ENCODE assay signal across 20 cellular contexts in the genomic region with DNA sequence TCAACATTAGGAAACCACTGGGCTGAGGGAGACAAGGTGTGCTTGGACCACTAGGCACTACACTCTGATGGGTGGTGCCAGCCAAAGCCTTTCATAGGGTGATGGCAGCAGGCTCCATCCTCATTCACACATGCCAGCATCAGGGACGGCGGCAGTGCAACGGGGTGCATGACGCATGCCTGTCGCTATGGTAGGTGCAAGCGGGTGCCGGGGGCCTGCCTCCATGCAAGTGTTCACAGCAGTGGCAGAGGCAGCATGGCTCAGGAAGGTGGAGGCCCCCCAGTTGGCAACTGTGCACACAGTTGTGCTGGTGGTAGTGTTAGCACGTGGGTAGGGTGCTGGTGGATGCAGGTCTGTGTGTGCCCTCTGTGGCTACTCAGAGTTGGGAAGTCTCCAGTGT.
DNase-seq lines count a peak whose midpoint lies in the region; ATAC-seq and TF ChIP-seq lines count a peak whose summit lies in the region.
"Had no signal": no experiment of that assay in that cellular context is flagged by ENCODE, and none has a peak within 500 bp of the region (broad histone marks: within the 10 kb centered on the region; RNA-seq: fewer than 3 reads in every experiment).

No MANE protein-coding gene starts in this region.

- H3K4me3 ChIP-seq in mesenchymal stem cell (ENCODE audit: insufficient read depth in 1 of 2, low read depth in 1 of 2, low read length in 2 of 2), result no peak overlapping the region
- no peak overlapping the region for H3K4me3 ChIP-seq in upper lobe of right lung
- H3K4me3 ChIP-seq: A549; BLaER1 treated with 17β-estradiol and CSF1 and Interleukin-3, amounts not matched to agents 10 nM and 100 nM; GM23248 had no signal

- TF ChIP-seq CTCF in upper lobe of right lung (IDR thresholded peaks at IDR 0.05), result no peak

- no peak overlapping the region for H3K4ac ChIP-seq in mesenchymal stem cell (ENCODE audit: low read depth in 1 of 2, low read length in 2 of 2)

- H3K4me1 ChIP-seq in mesenchymal stem cell (ENCODE audit: control insufficient read depth, insufficient read depth, low read depth, low read length) (no peaks in the 10 kb centered on the region), upper lobe of right lung (no peaks in the 10 kb centered on the region)
- H3K4me1 ChIP-seq: A549; BE2C; BLaER1 treated with 17β-estradiol and CSF1 and Interleukin-3, amounts not matched to agents 10 nM and 100 nM had no signal

- no peak overlapping the region for H3K27ac ChIP-seq in mesenchymal stem cell (ENCODE audit: low read length, poor library complexity, severe bottlenecking)
- no peak overlapping the region for H3K27ac ChIP-seq in upper lobe of right lung
- H3K27ac ChIP-seq: A549; BLaER1 treated with 17β-estradiol and CSF1 and Interleukin-3, amounts not matched to agents 10 nM and 100 nM; GM23248 had no signal

- no peak overlapping the region for H2AK5ac ChIP-seq in mesenchymal stem cell (ENCODE audit: low read length, severe bottlenecking)

- no peak for DNase-seq in left lobe of liver (ENCODE audit: low spot score)
- no peak for DNase-seq in mesenchymal stem cell
- DNase-seq in sciatic nerve (ENCODE audit: low spot score), result no peak
- DNase-seq in upper lobe of right lung, result no peak
- no peak for DNase-seq in CD1c-positive myeloid dendritic cell (ENCODE audit: extremely low spot score)
- no peak for DNase-seq in NCI-H2171 (lab: John Stamatoyannopoulos, UW)
- DNase-seq: 8988T; ACHN; AML-193; BE2C; Calu3; CD4-positive, alpha-beta memory T cell; COR-L47; DND-41; GM23248; H7; HCEC 1CT had no signal

- no peaks in the 10 kb centered on the region for H3K27me3 ChIP-seq in mesenchymal stem cell (ENCODE audit: control insufficient read depth in 1 of 2, insufficient read depth in 1 of 2, low read length in 2 of 2)
- no peaks in the 10 kb centered on the region for H3K27me3 ChIP-seq in upper lobe of right lung
- H3K27me3 ChIP-seq: BE2C; BLaER1 treated with 17β-estradiol and CSF1 and Interleukin-3, amounts not matched to agents 10 nM and 100 nM had no signal

- H2BK120ac ChIP-seq in mesenchymal stem cell (ENCODE audit: low read depth, low read length), result no peak overlapping the region

- peak overlapping the region; percentile 8 for H4K91ac ChIP-seq in mesenchymal stem cell (ENCODE audit: low read length)

- H3K23ac ChIP-seq in mesenchymal stem cell (ENCODE audit: low read length in 2 of 2), result no peak overlapping the region

- H3K9me3 ChIP-seq in mesenchymal stem cell (ENCODE audit: control insufficient read depth, low read length), result no peaks in the 10 kb centered on the region
- no peaks in the 10 kb centered on the region for H3K9me3 ChIP-seq in upper lobe of right lung
- H3K9me3 ChIP-seq: A549, BE2C had no signal

- H3K9ac ChIP-seq in mesenchymal stem cell (ENCODE audit: low read length), result no peak overlapping the region
- H3K9ac ChIP-seq: BLaER1 treated with 17β-estradiol and CSF1 and Interleukin-3, amounts not matched to agents 10 nM and 100 nM; GM23248 had no signal

- intact Hi-C loops in sciatic nerve (cut with DNase I), result no loop called here
- intact Hi-C loops in upper lobe of right lung (cut with DNase I), result no loop called here

- H2BK15ac ChIP-seq in mesenchymal stem cell (ENCODE audit: low read depth, poor library complexity, severe bottlenecking), result no peak overlapping the region

- H3K79me1 ChIP-seq in mesenchymal stem cell (replicated peaks; ENCODE audit: low read length, poor library complexity, severe bottlenecking), result no peaks in the 10 kb centered on the region

- H3K14ac ChIP-seq in mesenchymal stem cell (ENCODE audit: low read length in 2 of 2), result no peak overlapping the region

- no peak overlapping the region for H2BK12ac ChIP-seq in mesenchymal stem cell (ENCODE audit: low read length in 2 of 2)

- ATAC-seq in left lobe of liver (peak; percentile 19), sciatic nerve (peak; percentile 28), upper lobe of right lung (peak; percentile 42), HG03045 (IDR thresholded peaks at IDR 0.05; ENCODE audit: unreplicated experiment) (no peak)
- ATAC-seq: A549 had no signal

- H3K18ac ChIP-seq in mesenchymal stem cell (ENCODE audit: low read depth in 1 of 2, low read length in 2 of 2), result no peak overlapping the region

- no peaks in the 10 kb centered on the region for H3K36me3 ChIP-seq in mesenchymal stem cell (ENCODE audit: control insufficient read depth in 1 of 2, insufficient read depth in 2 of 2, low read depth in 1 of 2, low read length in 2 of 2)
- H3K36me3 ChIP-seq in upper lobe of right lung, result no peaks in the 10 kb centered on the region
- H3K36me3 ChIP-seq: BE2C; BLaER1 treated with 17β-estradiol and CSF1 and Interleukin-3, amounts not matched to agents 10 nM and 100 nM had no signal

- no peak overlapping the region for H4K8ac ChIP-seq in mesenchymal stem cell (ENCODE audit: low read length)

- no peak overlapping the region for H3K4me2 ChIP-seq in mesenchymal stem cell (ENCODE audit: low read length, poor library complexity, severe bottlenecking)
- H3K4me2 ChIP-seq: A549; BLaER1 treated with 17β-estradiol and CSF1 and Interleukin-3, amounts not matched to agents 10 nM and 100 nM had no signal

- no peak overlapping the region for H2BK5ac ChIP-seq in mesenchymal stem cell (ENCODE audit: low read depth, low read length, poor library complexity, severe bottlenecking)

- 89% methylated on average over 8 of the region's 8 CpGs for WGBS in mesenchymal stem cell

- H2AFZ ChIP-seq in mesenchymal stem cell (ENCODE audit: low read depth, low read length), result no peak overlapping the region
- H2AFZ ChIP-seq: GM23248 had no signal
